21 cellular contexts compared by ENCODE assay signal in the genomic region with DNA sequence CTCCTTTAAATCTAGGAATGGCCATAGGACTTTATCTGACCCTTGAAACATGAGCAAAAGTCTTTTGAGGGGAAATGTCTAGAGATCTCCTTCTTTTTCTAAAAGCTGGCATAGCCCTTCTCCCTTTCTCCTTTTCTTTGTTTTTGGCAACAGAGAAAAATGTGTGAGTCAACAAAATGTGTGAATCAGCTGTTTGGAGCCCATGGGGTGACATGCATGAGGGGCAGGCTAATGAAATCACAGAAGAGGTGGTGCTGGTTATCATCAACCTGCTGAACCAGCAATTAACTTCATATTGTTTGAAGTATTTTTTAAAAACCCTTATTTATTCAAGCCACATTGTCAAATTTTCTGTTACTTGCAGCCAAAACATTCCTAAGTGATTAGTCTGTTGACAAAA.
"Had no signal": no experiment of that assay in that cellular context is flagged by ENCODE, and none has a peak within 500 bp of the region (broad histone marks: within the 10 kb centered on the region; RNA-seq: fewer than 3 reads in every experiment).

No MANE protein-coding gene starts in this region.

- H3K4me3 Mint-ChIP-seq: activated naive CD8-positive, alpha-beta T cell treated with anti-CD3 and anti-CD28 coated beads for 36 hours; activated T-cell treated with anti-CD3 and anti-CD28 coated beads, Interleukin-2, amount 50 U/mL, for 4 hours; naive B cell; stimulated activated naive CD8-positive, alpha-beta T cell treated with anti-CD3 and anti-CD28 coated beads, Interleukin-15, Interleukin-2, amounts not matched to agents 100 ng/mL and 50 ng/mL, for 24 hours had no signal

- H3K4me3 ChIP-seq: lower lobe of right lung, right lobe of liver, skin epidermis, thyroid gland, upper lobe of right lung had no signal

- H3K27ac ChIP-seq: foreskin keratinocyte, lower lobe of right lung, right lobe of liver, skin epidermis, thyroid gland, upper lobe of right lung had no signal

- H3K4me1 Mint-ChIP-seq: activated naive CD8-positive, alpha-beta T cell treated with anti-CD3 and anti-CD28 coated beads for 36 hours; naive B cell had no signal

- H3K27ac Mint-ChIP-seq: activated naive CD8-positive, alpha-beta T cell treated with anti-CD3 and anti-CD28 coated beads for 36 hours; naive B cell; stimulated activated naive CD8-positive, alpha-beta T cell treated with anti-CD3 and anti-CD28 coated beads, Interleukin-15, Interleukin-2, amounts not matched to agents 100 ng/mL and 50 ng/mL, for 24 hours had no signal

- DNase-seq: activated CD4-positive, alpha-beta T cell treated with anti-CD3 and anti-CD28 coated beads for 4 hours; activated CD4-positive, alpha-beta T cell treated with anti-CD3 and anti-CD28 coated beads, Interleukin-2, amount 50 U/mL, for 48 hours; activated CD4-positive, CD25-positive, alpha-beta regulatory T cell; activated CD8-positive, alpha-beta memory T cell treated with anti-CD3 and anti-CD28 coated beads, Interleukin-2, amount 50 U/mL, for 48 hours; activated naive CD4-positive, alpha-beta T cell treated with Interleukin-2 at 50 U/mL for 16 hours; activated naive CD8-positive, alpha-beta T cell treated with anti-CD3 and anti-CD28 coated beads for 36 hours; activated T-cell treated with anti-CD3 and anti-CD28 coated beads, Interleukin-2, amount 50 U/mL, for 4 hours; erythroblast; kidney; lower lobe of right lung; naive B cell; occipital lobe; right lobe of liver; stimulated activated CD4-positive, alpha-beta T cell treated with anti-CD3 and anti-CD28 coated beads, Interleukin-1b, Interleukin-23, amount 100 ng/mL, for 48 hours; substantia nigra; thyroid gland; upper lobe of right lung had no signal

- ATAC-seq: activated T-cell treated with anti-CD3 and anti-CD28 coated beads, Interleukin-2, amount 50 U/mL, for 4 hours; foreskin keratinocyte; left lobe of liver; lower lobe of right lung; right lobe of liver; upper lobe of right lung had no signal

- H3K27me3 Mint-ChIP-seq: activated naive CD8-positive, alpha-beta T cell treated with anti-CD3 and anti-CD28 coated beads for 36 hours; naive B cell; stimulated activated naive CD8-positive, alpha-beta T cell treated with anti-CD3 and anti-CD28 coated beads, Interleukin-15, Interleukin-2, amounts not matched to agents 100 ng/mL and 50 ng/mL, for 24 hours had no signal

- H3K4me1 ChIP-seq: foreskin keratinocyte, lower lobe of right lung, right lobe of liver, thyroid gland, upper lobe of right lung had no signal

- H3K9me3 ChIP-seq: lower lobe of right lung, right lobe of liver, thyroid gland, upper lobe of right lung had no signal

- H3K36me3 ChIP-seq: lower lobe of right lung, right lobe of liver, thyroid gland, upper lobe of right lung had no signal

- H3K36me3 Mint-ChIP-seq: activated naive CD8-positive, alpha-beta T cell treated with anti-CD3 and anti-CD28 coated beads for 36 hours; naive B cell had no signal

- H3K9me3 Mint-ChIP-seq: activated naive CD8-positive, alpha-beta T cell treated with anti-CD3 and anti-CD28 coated beads for 36 hours had no signal

- H3K27me3 ChIP-seq: foreskin keratinocyte, right lobe of liver, thyroid gland, upper lobe of right lung had no signal
